34 cellular contexts compared by ENCODE assay signal in the genomic region with DNA sequence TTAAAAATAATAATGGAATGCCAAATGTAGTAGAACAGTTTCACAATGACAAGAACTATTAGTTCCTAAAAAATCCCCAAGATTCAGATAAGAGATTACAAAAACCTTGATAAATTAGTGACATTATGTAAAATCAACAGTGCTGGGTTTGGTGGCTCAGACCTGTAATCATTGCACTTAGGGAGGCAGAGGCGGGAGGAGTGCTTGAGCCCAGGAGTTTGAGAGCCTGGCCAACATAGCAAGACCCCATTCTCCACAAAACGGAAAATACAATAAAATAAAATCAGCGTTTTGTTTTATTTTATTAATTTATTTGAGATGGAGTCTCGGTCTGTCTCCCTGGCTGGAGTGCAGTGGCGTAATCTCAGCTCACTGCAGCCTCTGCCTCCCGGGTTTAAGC. TPM values are rescaled to one million over a fixed set of nuclear protein-coding genes. Genes with fewer than 3 reads are reported as not detected.
"Had no signal": no experiment of that assay in that cellular context is flagged by ENCODE, and none has a peak within 500 bp of the region (broad histone marks: within the 10 kb centered on the region; RNA-seq: fewer than 3 reads in every experiment).

No MANE protein-coding gene starts in this region.

- H3K9me3 ChIP-seq: ascending aorta had no signal

- DNase-seq: activated B cell treated with CpG ODN at 0.5 μM for 24 hours; activated CD4-positive, alpha-beta memory T cell treated with anti-CD3 and anti-CD28 coated beads for 36 hours; activated CD4-positive, alpha-beta T cell treated with anti-CD3 and anti-CD28 coated beads for 4 hours; activated CD4-positive, alpha-beta T cell treated with anti-CD3 and anti-CD28 coated beads, Interleukin-2, amount 10 ng/mL, durations not matched to agents 24 days and 14 days; activated CD4-positive, alpha-beta T cell treated with anti-CD3 and anti-CD28 coated beads, Interleukin-2, amount 50 U/mL, for 1 hour; activated CD4-positive, alpha-beta T cell treated with anti-CD3 and anti-CD28 coated beads, Interleukin-2, amount 50 U/mL, for 4 hours; activated CD4-positive, CD25-positive, alpha-beta regulatory T cell treated with anti-CD3 and anti-CD28 coated beads, Interleukin-2, amount 50 U/mL, for 72 hours; activated CD8-positive, alpha-beta memory T cell treated with anti-CD3 and anti-CD28 coated beads, Interleukin-2, amount 50 U/mL, for 4 hours; activated CD8-positive, alpha-beta T cell treated with anti-CD3 and anti-CD28 coated beads for 36 hours; activated effector memory CD4-positive, alpha-beta T cell treated with Interleukin-2 at 50 U/mL for 16 hours; activated gamma-delta T cell; activated naive CD4-positive, alpha-beta T cell treated with anti-CD3 and anti-CD28 coated beads, Interleukin-2, amount 10 ng/mL, durations not matched to agents 7 days and 5 days; activated naive CD4-positive, alpha-beta T cell treated with Interleukin-2 at 50 U/mL for 16 hours; activated naive CD8-positive, alpha-beta T cell treated with anti-CD3 and anti-CD28 coated beads, Interleukin-2, amount 10 ng/mL, durations not matched to agents 7 days and 5 days; activated naive CD8-positive, alpha-beta T cell treated with anti-CD3 and anti-CD28 coated beads, Interleukin-2, amount 50 U/mL, for 24 hours; activated T-cell treated with anti-CD3 and anti-CD28 coated beads for 4 hours; activated T-cell treated with anti-CD3 and anti-CD28 coated beads, Interleukin-2, amount 50 U/mL, for 1 hour; activated T-cell treated with anti-CD3 and anti-CD28 coated beads, Interleukin-2, amount 50 U/mL, for 4 hours; activated T-cell treated with anti-CD3 and anti-CD28 coated beads, Interleukin-2, amount 50 U/mL, for 72 hours; amygdala; anterior cingulate cortex; caudate nucleus; cerebellar nuclear complex; T-helper 1 cell; T-helper 2 cell; T-helper 9 cell had no signal

- H3K4me1 ChIP-seq: ascending aorta had no signal

- H3K27ac ChIP-seq: ascending aorta, cardiac muscle cell, VCaP had no signal

- FAIRE-seq: bronchial epithelial cell, TTC549 had no signal

- H3K36me3 ChIP-seq: ascending aorta, cardiac muscle cell had no signal

- H3K4me3 ChIP-seq: ascending aorta, cardiac muscle cell had no signal

- ATAC-seq: activated CD8-positive, alpha-beta T cell treated with anti-CD3 and anti-CD28 coated beads for 36 hours; activated naive CD8-positive, alpha-beta T cell treated with anti-CD3 and anti-CD28 coated beads, Interleukin-2, amount 50 U/mL, for 24 hours; activated T-cell treated with anti-CD3 and anti-CD28 coated beads, Interleukin-2, amount 50 U/mL, for 4 hours; activated T-cell treated with anti-CD3 and anti-CD28 coated beads, Interleukin-2, amount 50 U/mL, for 72 hours; activated T-helper 17 cell treated with anti-CD3 and anti-CD28 coated beads, Interleukin-2, amount 50 U/mL, for 72 hours had no signal

- H3K27me3 ChIP-seq: ascending aorta, cardiac muscle cell had no signal

RNA-seq across cellular contexts. Expression of a gene that starts 4.1 kb away (rescaled TPM):
- total RNA-seq: activated B cell treated with CpG ODN at 0.5 μM for 24 hours; activated CD4-positive, alpha-beta memory T cell treated with anti-CD3 and anti-CD28 coated beads for 36 hours; activated CD4-positive, alpha-beta T cell treated with anti-CD3 and anti-CD28 coated beads, Interleukin-2, amount 10 ng/mL, durations not matched to agents 24 days and 14 days; activated CD8-positive, alpha-beta memory T cell treated with anti-CD3 and anti-CD28 coated beads for 36 hours; activated naive CD8-positive, alpha-beta T cell treated with anti-CD3 and anti-CD28 coated beads, Interleukin-2, amount 10 ng/mL, durations not matched to agents 7 days and 5 days; activated T-cell treated with anti-CD3 and anti-CD28 coated beads, Interleukin-2, amount 50 U/mL, for 4 hours; activated T-helper 1 cell treated with anti-CD3 and anti-CD28 coated beads, Interleukin-12 subunit alpha, Interleukin-12 subunit beta, Interleukin-2, Interleukin-4 antibody, amounts not matched to agents 30 ng/mL and 10 ng/mL and 1 ng/mL, durations not matched to agents 14 hours and 24 hours and 36 hours; activated T-helper 17 cell treated with anti-CD3 and anti-CD28 coated beads, Interleukin-2, amount 50 U/mL, for 72 hours had no signal
